1 cellular context compared by ENCODE assay signal in the genomic region with DNA sequence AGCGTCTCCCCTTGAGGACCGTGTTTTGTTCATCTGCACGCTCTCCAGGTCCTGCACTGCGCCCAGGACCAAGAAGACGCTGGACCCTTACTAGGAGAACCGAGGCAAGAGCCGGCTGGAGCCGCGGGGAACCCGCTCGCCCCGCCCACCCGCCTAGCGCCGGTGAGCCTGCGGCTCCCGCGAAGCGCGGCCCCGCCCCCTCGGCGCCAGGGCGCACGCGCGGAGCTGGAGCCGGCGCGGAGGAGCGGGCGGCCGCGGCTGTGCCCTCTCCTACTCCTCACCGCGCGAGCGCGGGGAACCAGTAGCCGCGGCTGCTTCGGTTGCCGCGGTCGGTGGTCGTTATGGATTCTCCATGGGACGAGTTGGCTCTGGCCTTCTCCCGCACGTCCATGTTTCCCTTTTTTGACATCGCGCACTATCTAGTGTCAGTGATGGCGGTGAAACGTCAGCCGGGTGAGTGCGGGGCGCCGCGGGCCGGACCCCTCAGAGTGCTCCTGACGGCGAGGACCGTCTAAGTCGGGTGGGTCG.
TF ChIP-seq lines count a peak whose summit lies in the region.

A gene with protein sequence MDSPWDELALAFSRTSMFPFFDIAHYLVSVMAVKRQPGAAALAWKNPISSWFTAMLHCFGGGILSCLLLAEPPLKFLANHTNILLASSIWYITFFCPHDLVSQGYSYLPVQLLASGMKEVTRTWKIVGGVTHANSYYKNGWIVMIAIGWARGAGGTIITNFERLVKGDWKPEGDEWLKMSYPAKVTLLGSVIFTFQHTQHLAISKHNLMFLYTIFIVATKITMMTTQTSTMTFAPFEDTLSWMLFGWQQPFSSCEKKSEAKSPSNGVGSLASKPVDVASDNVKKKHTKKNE (plus strand): TSS at position 222 of the 528 bp plus-strand sequence. CDS start 120 bp downstream, at position 342.

TF ChIP-seq in HepG2, 621 proteins besides CTCF, POLR2A, EP300 and RAD21 (continued from another document):
- TF ChIP-seq MAZ (IDR thresholded peaks at IDR 0.05; ENCODE audit: borderline replicate concordance, low read depth, low read length) (0 out of 2 replicates have a peak, but pooled peaks have one; percentile 24), MAZ (CRISPR knock-in tag; IDR thresholded peaks at IDR 0.05; ENCODE audit: low read depth) (no peak), XRCC5 (optimal IDR thresholded peaks at IDR 0.05; ENCODE audit: low read length) (no peak), PPARG (CRISPR knock-in tag; conservative IDR thresholded peaks at IDR 0.05) (no peak), ZNF746 (CRISPR knock-in tag; IDR thresholded peaks at IDR 0.05) (0 out of 2 replicates have a peak, but pooled peaks have one; percentile 15), ZNF83 (CRISPR knock-in tag; IDR thresholded peaks at IDR 0.05; ENCODE audit: borderline replicate concordance) (no peak), CCAR2 (optimal IDR thresholded peaks at IDR 0.05; ENCODE audit: low read depth, low read length) (no peak), ZSCAN31 (CRISPR knock-in tag; IDR thresholded peaks at IDR 0.05; ENCODE audit: low read depth) (0 out of 2 replicates have a peak, but pooled peaks have one; percentile 74), SP140L (CRISPR knock-in tag; IDR thresholded peaks at IDR 0.05; ENCODE audit: borderline replicate concordance) (no peak), SATB2 (CRISPR knock-in tag; IDR thresholded peaks at IDR 0.05) (no peak), STAG1 (CRISPR knock-in tag; IDR thresholded peaks at IDR 0.05) (no peak), MEIS2 (CRISPR knock-in tag; IDR thresholded peaks at IDR 0.05) (no peak), ZNF17 (CRISPR knock-in tag; IDR thresholded peaks at IDR 0.05) (no peak), ZNF672 (CRISPR knock-in tag; IDR thresholded peaks at IDR 0.05) (no peak), HMGA1 (CRISPR knock-in tag; conservative IDR thresholded peaks at IDR 0.05) (no peak)
- TF ChIP-seq, protein P1, sequence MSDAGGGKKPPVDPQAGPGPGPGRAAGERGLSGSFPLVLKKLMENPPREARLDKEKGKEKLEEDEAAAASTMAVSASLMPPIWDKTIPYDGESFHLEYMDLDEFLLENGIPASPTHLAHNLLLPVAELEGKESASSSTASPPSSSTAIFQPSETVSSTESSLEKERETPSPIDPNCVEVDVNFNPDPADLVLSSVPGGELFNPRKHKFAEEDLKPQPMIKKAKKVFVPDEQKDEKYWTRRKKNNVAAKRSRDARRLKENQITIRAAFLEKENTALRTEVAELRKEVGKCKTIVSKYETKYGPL (CRISPR knock-in tag; IDR thresholded peaks at IDR 0.05): no peak
- TF ChIP-seq, protein P2, sequence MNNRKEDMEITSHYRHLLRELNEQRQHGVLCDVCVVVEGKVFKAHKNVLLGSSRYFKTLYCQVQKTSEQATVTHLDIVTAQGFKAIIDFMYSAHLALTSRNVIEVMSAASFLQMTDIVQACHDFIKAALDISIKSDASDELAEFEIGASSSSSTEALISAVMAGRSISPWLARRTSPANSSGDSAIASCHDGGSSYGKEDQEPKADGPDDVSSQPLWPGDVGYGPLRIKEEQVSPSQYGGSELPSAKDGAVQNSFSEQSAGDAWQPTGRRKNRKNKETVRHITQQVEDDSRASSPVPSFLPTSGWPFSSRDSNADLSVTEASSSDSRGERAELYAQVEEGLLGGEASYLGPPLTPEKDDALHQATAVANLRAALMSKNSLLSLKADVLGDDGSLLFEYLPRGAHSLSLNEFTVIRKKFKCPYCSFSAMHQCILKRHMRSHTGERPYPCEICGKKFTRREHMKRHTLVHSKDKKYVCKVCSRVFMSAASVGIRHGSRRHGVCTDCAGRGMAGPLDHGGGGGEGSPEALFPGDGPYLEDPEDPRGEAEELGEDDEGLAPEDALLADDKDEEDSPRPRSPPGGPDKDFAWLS (CRISPR knock-in tag; IDR thresholded peaks at IDR 0.05; ENCODE audit: borderline replicate concordance): no peak
- TF ChIP-seq, protein P3, sequence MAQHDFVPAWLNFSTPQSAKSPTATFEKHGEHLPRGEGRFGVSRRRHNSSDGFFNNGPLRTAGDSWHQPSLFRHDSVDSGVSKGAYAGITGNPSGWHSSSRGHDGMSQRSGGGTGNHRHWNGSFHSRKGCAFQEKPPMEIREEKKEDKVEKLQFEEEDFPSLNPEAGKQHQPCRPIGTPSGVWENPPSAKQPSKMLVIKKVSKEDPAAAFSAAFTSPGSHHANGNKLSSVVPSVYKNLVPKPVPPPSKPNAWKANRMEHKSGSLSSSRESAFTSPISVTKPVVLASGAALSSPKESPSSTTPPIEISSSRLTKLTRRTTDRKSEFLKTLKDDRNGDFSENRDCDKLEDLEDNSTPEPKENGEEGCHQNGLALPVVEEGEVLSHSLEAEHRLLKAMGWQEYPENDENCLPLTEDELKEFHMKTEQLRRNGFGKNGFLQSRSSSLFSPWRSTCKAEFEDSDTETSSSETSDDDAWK (CRISPR knock-in tag; IDR thresholded peaks at IDR 0.05): no peak
- TF ChIP-seq, protein P4, sequence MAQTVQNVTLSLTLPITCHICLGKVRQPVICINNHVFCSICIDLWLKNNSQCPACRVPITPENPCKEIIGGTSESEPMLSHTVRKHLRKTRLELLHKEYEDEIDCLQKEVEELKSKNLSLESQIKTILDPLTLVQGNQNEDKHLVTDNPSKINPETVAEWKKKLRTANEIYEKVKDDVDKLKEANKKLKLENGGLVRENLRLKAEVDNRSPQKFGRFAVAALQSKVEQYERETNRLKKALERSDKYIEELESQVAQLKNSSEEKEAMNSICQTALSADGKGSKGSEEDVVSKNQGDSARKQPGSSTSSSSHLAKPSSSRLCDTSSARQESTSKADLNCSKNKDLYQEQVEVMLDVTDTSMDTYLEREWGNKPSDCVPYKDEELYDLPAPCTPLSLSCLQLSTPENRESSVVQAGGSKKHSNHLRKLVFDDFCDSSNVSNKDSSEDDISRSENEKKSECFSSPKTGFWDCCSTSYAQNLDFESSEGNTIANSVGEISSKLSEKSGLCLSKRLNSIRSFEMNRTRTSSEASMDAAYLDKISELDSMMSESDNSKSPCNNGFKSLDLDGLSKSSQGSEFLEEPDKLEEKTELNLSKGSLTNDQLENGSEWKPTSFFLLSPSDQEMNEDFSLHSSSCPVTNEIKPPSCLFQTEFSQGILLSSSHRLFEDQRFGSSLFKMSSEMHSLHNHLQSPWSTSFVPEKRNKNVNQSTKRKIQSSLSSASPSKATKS (CRISPR knock-in tag; IDR thresholded peaks at IDR 0.05): no peak
- TF ChIP-seq, protein P5, sequence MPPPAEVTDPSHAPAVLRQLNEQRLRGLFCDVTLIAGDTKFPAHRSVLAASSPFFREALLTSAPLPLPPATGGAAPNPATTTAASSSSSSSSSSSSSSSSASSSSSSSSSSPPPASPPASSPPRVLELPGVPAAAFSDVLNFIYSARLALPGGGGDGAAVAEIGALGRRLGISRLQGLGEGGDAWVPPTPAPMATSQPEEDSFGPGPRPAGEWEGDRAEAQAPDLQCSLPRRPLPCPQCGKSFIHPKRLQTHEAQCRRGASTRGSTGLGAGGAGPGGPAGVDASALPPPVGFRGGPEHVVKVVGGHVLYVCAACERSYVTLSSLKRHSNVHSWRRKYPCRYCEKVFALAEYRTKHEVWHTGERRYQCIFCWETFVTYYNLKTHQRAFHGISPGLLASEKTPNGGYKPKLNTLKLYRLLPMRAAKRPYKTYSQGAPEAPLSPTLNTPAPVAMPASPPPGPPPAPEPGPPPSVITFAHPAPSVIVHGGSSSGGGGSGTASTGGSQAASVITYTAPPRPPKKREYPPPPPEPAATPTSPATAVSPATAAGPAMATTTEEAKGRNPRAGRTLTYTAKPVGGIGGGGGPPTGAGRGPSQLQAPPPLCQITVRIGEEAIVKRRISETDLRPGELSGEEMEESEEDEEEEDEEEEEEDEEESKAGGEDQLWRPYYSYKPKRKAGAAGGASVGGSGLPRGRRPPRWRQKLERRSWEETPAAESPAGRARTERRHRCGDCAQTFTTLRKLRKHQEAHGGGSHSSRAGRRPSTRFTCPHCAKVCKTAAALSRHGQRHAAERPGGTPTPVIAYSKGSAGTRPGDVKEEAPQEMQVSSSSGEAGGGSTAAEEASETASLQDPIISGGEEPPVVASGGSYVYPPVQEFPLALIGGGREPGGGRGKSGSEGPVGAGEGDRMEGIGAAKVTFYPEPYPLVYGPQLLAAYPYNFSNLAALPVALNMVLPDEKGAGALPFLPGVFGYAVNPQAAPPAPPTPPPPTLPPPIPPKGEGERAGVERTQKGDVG (CRISPR knock-in tag; IDR thresholded peaks at IDR 0.05; ENCODE audit: borderline replicate concordance): no peak
TF ChIP-seq in HepG2: peak in this region for 31.
